9 cellular contexts compared by ENCODE assay signal in the genomic region with DNA sequence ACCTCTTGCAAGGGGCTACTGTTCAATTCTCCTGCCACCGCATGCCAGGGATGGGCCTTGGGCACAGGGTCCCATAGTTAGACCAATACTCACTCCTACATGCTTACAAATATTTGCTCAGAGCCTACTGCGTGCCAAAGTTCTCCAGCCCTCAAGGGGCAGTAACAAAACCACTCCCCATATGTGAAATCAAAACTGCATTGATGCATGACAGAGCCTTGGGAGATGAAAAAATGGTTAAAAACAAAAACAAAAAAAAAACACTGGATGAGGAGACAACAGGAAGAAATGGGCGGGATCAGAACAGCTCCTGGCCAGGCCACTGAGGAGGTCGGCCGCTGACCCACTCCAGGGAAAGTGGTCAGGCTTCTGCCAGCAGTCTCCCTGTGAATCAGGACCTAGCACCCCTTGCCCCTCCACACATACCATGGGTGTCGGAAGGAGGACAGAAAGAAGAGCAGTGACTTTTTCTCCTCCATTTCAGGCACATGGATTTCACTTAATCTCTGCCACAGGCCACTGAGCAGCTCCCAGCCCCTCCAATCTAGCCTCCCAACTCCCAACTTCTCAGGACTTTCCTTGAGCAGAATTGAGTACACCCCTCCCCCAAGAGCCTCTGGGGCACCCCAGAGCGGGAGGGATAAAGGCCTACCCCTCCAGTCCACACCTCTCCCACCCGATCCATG. TPM values are rescaled to one million over a fixed set of nuclear protein-coding genes. Genes with fewer than 3 reads are reported as not detected.
DNase-seq lines count a peak whose midpoint lies in the region; ATAC-seq and TF ChIP-seq lines count a peak whose summit lies in the region.
"Had no signal": no experiment of that assay in that cellular context is flagged by ENCODE, and none has a peak within 500 bp of the region (broad histone marks: within the 10 kb centered on the region; RNA-seq: fewer than 3 reads in every experiment).

No MANE protein-coding gene starts in this region.

- peaks cover 36% of the 10 kb centered on the region for H3K36me3 ChIP-seq in HUES6 (ENCODE audit: control insufficient read depth, insufficient read depth, low read length)
- H3K36me3 ChIP-seq in mesenchymal stem cell (ENCODE audit: control insufficient read depth in 1 of 2, insufficient read depth in 2 of 2, low read depth in 1 of 2, low read length in 2 of 2), result peaks cover 5 to 40% of the 10 kb centered on the region in 2 experiments

- no peak overlapping the region for H3K18ac ChIP-seq in mesenchymal stem cell (ENCODE audit: low read depth in 1 of 2, low read length in 2 of 2)

- H3K4ac ChIP-seq in mesenchymal stem cell (ENCODE audit: low read depth in 1 of 2, low read length in 2 of 2), result peak overlapping the region in 1 of 2 experiments; percentile 42

- H3K9ac ChIP-seq in HUES6 (ENCODE audit: low read length) (no peak overlapping the region), mesenchymal stem cell (ENCODE audit: low read length) (peak overlapping the region; percentile 80)

- H4K91ac ChIP-seq in mesenchymal stem cell (ENCODE audit: low read length), result no peak overlapping the region

- H2AK5ac ChIP-seq in mesenchymal stem cell (ENCODE audit: low read length, severe bottlenecking), result no peak overlapping the region

- no peak overlapping the region for H3K23ac ChIP-seq in mesenchymal stem cell (ENCODE audit: low read length in 2 of 2)

- peaks cover 40% of the 10 kb centered on the region for H3K4me1 ChIP-seq in HUES6 (ENCODE audit: control insufficient read depth, insufficient read depth, low read length)
- peaks cover 54% of the 10 kb centered on the region for H3K4me1 ChIP-seq in mesenchymal stem cell (ENCODE audit: control insufficient read depth, insufficient read depth, low read depth, low read length)

- H3K79me1 ChIP-seq in mesenchymal stem cell (replicated peaks; ENCODE audit: low read length, poor library complexity, severe bottlenecking), result peaks cover 49% of the 10 kb centered on the region

- no peak overlapping the region for H3K27ac ChIP-seq in HUES6 (ENCODE audit: low read depth, low read length)
- peak overlapping the region; percentile 97 to 99 for H3K27ac ChIP-seq in coronary artery
- no peak overlapping the region for H3K27ac ChIP-seq in mesenchymal stem cell (ENCODE audit: low read length, poor library complexity, severe bottlenecking)
- peak overlapping the region; percentile 98 for H3K27ac ChIP-seq in substantia nigra (ENCODE audit: low read depth, low read length, poor library complexity, severe bottlenecking)

- H3K4me2 ChIP-seq in mesenchymal stem cell (ENCODE audit: low read length, poor library complexity, severe bottlenecking), result no peak overlapping the region

- TF ChIP-seq CTCF in coronary artery (IDR thresholded peaks at IDR 0.05), result no peak

- no peak overlapping the region for H4K8ac ChIP-seq in mesenchymal stem cell (ENCODE audit: low read length)

- ATAC-seq in esophagus mucosa, result no peak

- H3K9me3 ChIP-seq in HUES6 (ENCODE audit: control insufficient read depth, insufficient read depth, low read depth, low read length), result no peaks in the 10 kb centered on the region
- H3K9me3 ChIP-seq in mesenchymal stem cell (ENCODE audit: control insufficient read depth, low read length), result no peaks in the 10 kb centered on the region

- WGBS in mesenchymal stem cell, result 85% methylated on average over 7 of the region's 8 CpGs

- 0 out of 2 replicates have a peak overlapping the region, but pooled peaks have one; percentile 94 for H3K4me3 ChIP-seq in HUES6 (ENCODE audit: low read depth, low read length)
- H3K4me3 ChIP-seq in coronary artery, result peak overlapping the region; percentile 97
- peak overlapping the region in 1 of 2 experiments; percentile 79 for H3K4me3 ChIP-seq in mesenchymal stem cell (ENCODE audit: insufficient read depth in 1 of 2, low read depth in 1 of 2, low read length in 2 of 2)

- H3K27me3 ChIP-seq in HUES6 (ENCODE audit: control insufficient read depth, insufficient read depth, low read length), result no peaks in the 10 kb centered on the region
- no peaks in the 10 kb centered on the region for H3K27me3 ChIP-seq in mesenchymal stem cell (ENCODE audit: control insufficient read depth in 1 of 2, insufficient read depth in 1 of 2, low read length in 2 of 2)

- H2BK12ac ChIP-seq in mesenchymal stem cell (ENCODE audit: low read length in 2 of 2), result no peak overlapping the region

- H2BK15ac ChIP-seq in mesenchymal stem cell (ENCODE audit: low read depth, poor library complexity, severe bottlenecking), result no peak overlapping the region

- H2BK5ac ChIP-seq in mesenchymal stem cell (ENCODE audit: low read depth, low read length, poor library complexity, severe bottlenecking), result no peak overlapping the region

- no peak overlapping the region for H2AFZ ChIP-seq in mesenchymal stem cell (ENCODE audit: low read depth, low read length)

- H3K14ac ChIP-seq in mesenchymal stem cell (ENCODE audit: low read length in 2 of 2), result no peak overlapping the region

- DNase-seq in coronary artery (ENCODE audit: low spot score) (no peak), mesenchymal stem cell (no peak), substantia nigra (lab: John Stamatoyannopoulos, UW) (peak in 19 of 49 donors; percentile 20 to 79 (median 39)), T1000 (lab: John Stamatoyannopoulos, UW) (no peak), NOMO-1 treated with DMSO at 0.1 percent for 48 hours (lab: John Stamatoyannopoulos, UW; ENCODE audit: unreplicated experiment) (no peak), HuH-7.5 (ENCODE audit: low spot score) (no peak)
- DNase-seq: activated naive CD8-positive, alpha-beta T cell treated with anti-CD3 and anti-CD28 coated beads for 36 hours had no signal

- H2BK120ac ChIP-seq in mesenchymal stem cell (ENCODE audit: low read depth, low read length), result no peak overlapping the region

RNA-seq across cellular contexts. Expression of a gene that starts 2.8 kb away (rescaled TPM):
- polyA plus RNA-seq in mesenchymal stem cell (2013, experiment 1 of 2), result 15.6 TPM
- 12.6 TPM for polyA plus RNA-seq in mesenchymal stem cell (2013, experiment 2 of 2)
- 62.0 TPM for total RNA-seq in esophagus mucosa

RNA-seq across cellular contexts. Expression of a gene that starts 12.8 kb away (rescaled TPM):
- polyA plus RNA-seq in mesenchymal stem cell (2013, experiment 1 of 2), result 11.4 TPM
- polyA plus RNA-seq in mesenchymal stem cell (2013, experiment 2 of 2), result 11.7 TPM
- 15.3 TPM for total RNA-seq in esophagus mucosa

RNA-seq across cellular contexts. Expression of a gene that starts 13.0 kb away (rescaled TPM):
- polyA plus RNA-seq in mesenchymal stem cell (2013, experiment 1 of 2), result 723 TPM
- polyA plus RNA-seq in mesenchymal stem cell (2013, experiment 2 of 2), result 747 TPM
- total RNA-seq in esophagus mucosa, result 244 TPM

RNA-seq across cellular contexts. Expression of a gene that starts 19.4 kb away (rescaled TPM):
- 4.5 TPM for polyA plus RNA-seq in mesenchymal stem cell (2013, experiment 1 of 2)
- 4.8 TPM for polyA plus RNA-seq in mesenchymal stem cell (2013, experiment 2 of 2)
- total RNA-seq in esophagus mucosa, result 6.3 TPM

RNA-seq across cellular contexts. Expression of a gene that starts 55.1 kb away (rescaled TPM):
- 0.03 TPM for polyA plus RNA-seq in mesenchymal stem cell (2013, experiment 1 of 2)
- not detected for polyA plus RNA-seq in mesenchymal stem cell (2013, experiment 2 of 2)
- total RNA-seq in esophagus mucosa, result not detected
- total RNA-seq: activated naive CD8-positive, alpha-beta T cell treated with anti-CD3 and anti-CD28 coated beads for 36 hours had no signal

Comparison
In these comparisons a context has a peak if more than half of its experiments do, and no peak if none do; other contexts are left out.
1. H3K27ac ChIP-seq: peak in coronary artery (2 of 2) and substantia nigra (single experiment); none in HUES6 (single experiment) and mesenchymal stem cell (single experiment).